1 cellular context compared by ENCODE assay signal in genomic region chr1:162391790-162392563, GRCh38.
TF ChIP-seq lines count a peak whose summit lies in the region.

No MANE protein-coding gene starts in this region.

TF ChIP-seq in K562, 482 proteins besides CTCF, POLR2A, EP300 and RAD21 (continued from another document and continues in another):
- peak; percentile 86 for TF ChIP-seq HINFP (tag; conservative IDR thresholded peaks at IDR 0.05; ENCODE audit: low read depth)
- no peak for TF ChIP-seq ZNF124 (CRISPR knock-in tag; IDR thresholded peaks at IDR 0.05)
- TF ChIP-seq PRMT5 (CRISPR knock-in tag; IDR thresholded peaks at IDR 0.05), result no peak
- no peak for TF ChIP-seq HMG20B (CRISPR knock-in tag; IDR thresholded peaks at IDR 0.05)
- peak; percentile 88 for TF ChIP-seq ARID2 (IDR thresholded peaks at IDR 0.05)
- peak; percentile 29; the same call in 1 of the 2 replicates for TF ChIP-seq ZNF592 (IDR thresholded peaks at IDR 0.05)
- no peak for TF ChIP-seq KHSRP (IDR thresholded peaks at IDR 0.05)
- TF ChIP-seq DNMT1 (IDR thresholded peaks at IDR 0.05), result no peak; the same call in 1 of the 2 replicates
- peak; percentile 99 for TF ChIP-seq U2AF1 (optimal IDR thresholded peaks at IDR 0.05; ENCODE audit: low read depth, low read length)
- TF ChIP-seq DLX4 (CRISPR knock-in tag; IDR thresholded peaks at IDR 0.05), result no peak
- TF ChIP-seq THAP7 (CRISPR knock-in tag; IDR thresholded peaks at IDR 0.05), result no peak
- TF ChIP-seq NRF1 (conservative IDR thresholded peaks at IDR 0.05 in 1 of 2, IDR thresholded peaks at IDR 0.05 in 1 of 2), result no peak
- TF ChIP-seq ZNF766 (CRISPR knock-in tag; conservative IDR thresholded peaks at IDR 0.05), result no peak
- TF ChIP-seq MBD1 (CRISPR knock-in tag; IDR thresholded peaks at IDR 0.05), result no peak
- TF ChIP-seq ZNF445 (CRISPR knock-in tag; IDR thresholded peaks at IDR 0.05; ENCODE audit: low read depth), result no peak
- TF ChIP-seq CBX8 (IDR thresholded peaks at IDR 0.05; ENCODE audit: borderline replicate concordance, extremely low read depth, low read depth, low read length, poor library complexity, severe bottlenecking), result no peak
- TF ChIP-seq MTF1 (CRISPR knock-in tag; IDR thresholded peaks at IDR 0.05; ENCODE audit: borderline replicate concordance), result no peak
- TF ChIP-seq AFF1 (IDR thresholded peaks at IDR 0.05; ENCODE audit: low read depth in 1 of 2, partially characterized antibody in 2 of 2), result peak; percentile 62 to 74
- no peak for TF ChIP-seq CCNT2 (IDR thresholded peaks at IDR 0.05; ENCODE audit: borderline replicate concordance, extremely low read depth, insufficient read length, low read depth, low read length)
- TF ChIP-seq DMBX1 (CRISPR knock-in tag; IDR thresholded peaks at IDR 0.05; ENCODE audit: borderline replicate concordance), result no peak
- no peak for TF ChIP-seq FOS (IDR thresholded peaks at IDR 0.05; ENCODE audit: extremely low read depth, insufficient read length)
- no peak for TF ChIP-seq MYBL2 (IDR thresholded peaks at IDR 0.05; ENCODE audit: low read depth)
- TF ChIP-seq MYBL2 (CRISPR knock-in tag; IDR thresholded peaks at IDR 0.05; ENCODE audit: borderline replicate concordance), result no peak
- TF ChIP-seq PHF21A (IDR thresholded peaks at IDR 0.05; ENCODE audit: borderline replicate concordance, low read depth), result no peak
- TF ChIP-seq ZC3H11A (IDR thresholded peaks at IDR 0.05; ENCODE audit: low read depth, low read length), result no peak
- TF ChIP-seq ZNF384 (IDR thresholded peaks at IDR 0.05; ENCODE audit: low read depth, low read length), result no peak
- no peak for TF ChIP-seq TCF7 (IDR thresholded peaks at IDR 0.05; ENCODE audit: borderline replicate concordance)
- TF ChIP-seq RBM25 (IDR thresholded peaks at IDR 0.05; ENCODE audit: low read depth, low read length, severe bottlenecking), result no peak
- TF ChIP-seq ZFP1 (CRISPR knock-in tag; IDR thresholded peaks at IDR 0.05), result no peak
- TF ChIP-seq RFX7 (CRISPR knock-in tag; IDR thresholded peaks at IDR 0.05), result no peak
- peak; percentile 7; the same call in 1 of the 2 replicates for TF ChIP-seq CBFA2T3 (IDR thresholded peaks at IDR 0.05)
- TF ChIP-seq ZNF512 (tag; IDR thresholded peaks at IDR 0.05), result peak; percentile 98
- no peak for TF ChIP-seq PHB2 (IDR thresholded peaks at IDR 0.05; ENCODE audit: low read depth)
- TF ChIP-seq E2F6 (IDR thresholded peaks at IDR 0.05; ENCODE audit: borderline replicate concordance in 1 of 2, extremely low read depth in 1 of 2, insufficient read depth in 1 of 2, insufficient read length in 1 of 2, low read depth in 1 of 2, low read length in 1 of 2, poor library complexity in 1 of 2, severe bottlenecking in 1 of 2), result no peak
- TF ChIP-seq MCM3 (IDR thresholded peaks at IDR 0.05), result no peak
- no peak for TF ChIP-seq MCM7 (IDR thresholded peaks at IDR 0.05)
- no peak for TF ChIP-seq EWSR1 (IDR thresholded peaks at IDR 0.05; ENCODE audit: borderline replicate concordance, low read depth, partially characterized antibody)
- TF ChIP-seq GATA2 (CRISPR knock-in tag; IDR thresholded peaks at IDR 0.05), result no peak
- TF ChIP-seq CTBP1 (IDR thresholded peaks at IDR 0.05; ENCODE audit: borderline replicate concordance), result no peak
- no peak for TF ChIP-seq ZBTB11 (CRISPR knock-in tag; IDR thresholded peaks at IDR 0.05)
- TF ChIP-seq YBX1 (IDR thresholded peaks at IDR 0.05), result no peak
